ENCODE assay signal across 8 cellular contexts in genomic region chr19:39335168-39335567, GRCh38. TPM values are rescaled to one million over a fixed set of nuclear protein-coding genes. Genes with fewer than 3 reads are reported as not detected.
DNase-seq lines count a peak whose midpoint lies in the region; ATAC-seq and TF ChIP-seq lines count a peak whose summit lies in the region.

No MANE protein-coding gene starts in this region.

- peak overlapping the region; percentile 97 for H3K27ac Mint-ChIP-seq in activated CD4-positive, alpha-beta T cell treated with anti-CD3 and anti-CD28 coated beads, Interleukin-2, amount 10 ng/mL, durations not matched to agents 7 days and 5 days

- ATAC-seq in Right ventricle myocardium superior (ENCODE audit: poor library complexity) (peak; percentile 22), Right ventricle myocardium inferior (no peak), HG02623 (IDR thresholded peaks at IDR 0.05; ENCODE audit: unreplicated experiment) (no peak), GM18870 (IDR thresholded peaks at IDR 0.05; ENCODE audit: unreplicated experiment) (no peak), HG02870 (IDR thresholded peaks at IDR 0.05; ENCODE audit: unreplicated experiment) (no peak)

- H3K4me1 ChIP-seq in liver (ENCODE audit: control insufficient read depth in 4 of 4, insufficient read depth in 4 of 4, low read length in 3 of 4) (peaks cover 0 to 2% (median under 1%) of the 10 kb centered on the region in 4 donors), urinary bladder (ENCODE audit: insufficient read depth) (no peaks in the 10 kb centered on the region)

- CTCF ChIA-PET in activated CD4-positive, alpha-beta T cell treated with anti-CD3 and anti-CD28 coated beads, Interleukin-2, amount 10 ng/mL, durations not matched to agents 7 days and 5 days (lab: Charles Lee) = interaction anchor here (1.0 to 1.7 kb wide), 5 partner anchors 62 to 124 kb away, joined by 3 to 7 read pairs (median 4); no protein-coding TSS in a partner anchor

- POLR2A ChIA-PET in activated CD4-positive, alpha-beta T cell treated with anti-CD3 and anti-CD28 coated beads, Interleukin-2, amount 10 ng/mL, durations not matched to agents 7 days and 5 days (lab: Charles Lee) = no interaction called here

- intact Hi-C loops in Right ventricle myocardium superior (cut with DNase I) = no loop called here
- intact Hi-C loops in Right ventricle myocardium inferior (cut with DNase I) = no loop called here

- H3K27ac ChIP-seq in liver (ENCODE audit: low read depth in 1 of 2, low read length in 2 of 2) (peak overlapping the region; percentile 66 to 84), urinary bladder (ENCODE audit: low read depth) (peak overlapping the region; percentile 56)

- H3K9me3 Mint-ChIP-seq in activated CD4-positive, alpha-beta T cell treated with anti-CD3 and anti-CD28 coated beads, Interleukin-2, amount 10 ng/mL, durations not matched to agents 7 days and 5 days = no peaks in the 10 kb centered on the region

- no peaks in the 10 kb centered on the region for H3K27me3 ChIP-seq in liver (ENCODE audit: control insufficient read depth in 4 of 4, insufficient read depth in 4 of 4, low read length in 3 of 4)

- H3K9me3 ChIP-seq in liver (ENCODE audit: control insufficient read depth in 4 of 4, low read length in 3 of 4) = no peaks in the 10 kb centered on the region

- H3K36me3 ChIP-seq in liver (ENCODE audit: control insufficient read depth in 4 of 4, insufficient read depth in 3 of 4, low read depth in 1 of 4, low read length in 3 of 4) = no peaks in the 10 kb centered on the region
- H3K36me3 ChIP-seq in urinary bladder (ENCODE audit: insufficient read depth) = no peaks in the 10 kb centered on the region

- peak overlapping the region; percentile 30 to 49 for H3K9ac ChIP-seq in liver (ENCODE audit: low read depth in 1 of 2, low read length in 2 of 2)

- 62% methylated on average over 6 of the region's 6 CpGs for WGBS in liver
- WGBS in urinary bladder = 64% methylated on average over 6 of the region's 6 CpGs

- no peak for TF ChIP-seq CTCF in liver (IDR thresholded peaks at IDR 0.05; ENCODE audit: low read depth, low read length, missing input control)

- TF ChIP-seq RAD21 in liver (IDR thresholded peaks at IDR 0.05) = no peak

- DNase-seq in Right ventricle myocardium superior (no peak), Right ventricle myocardium inferior (ENCODE audit: missing footprints) (no peak)
- peak; percentile 46 for DNase-seq in activated CD4-positive, alpha-beta T cell treated with anti-CD3 and anti-CD28 coated beads, Interleukin-2, amount 10 ng/mL, durations not matched to agents 7 days and 5 days

- H3K4me3 Mint-ChIP-seq in activated CD4-positive, alpha-beta T cell treated with anti-CD3 and anti-CD28 coated beads, Interleukin-2, amount 10 ng/mL, durations not matched to agents 7 days and 5 days = peak overlapping the region; percentile 99

- no peaks in the 10 kb centered on the region for H3K27me3 Mint-ChIP-seq in activated CD4-positive, alpha-beta T cell treated with anti-CD3 and anti-CD28 coated beads, Interleukin-2, amount 10 ng/mL, durations not matched to agents 7 days and 5 days

- peak overlapping the region; percentile 44 to 55 (median 47) for H3K4me3 ChIP-seq in liver (ENCODE audit: low read depth in 1 of 3, low read length in 3 of 3)
- H3K4me3 ChIP-seq in urinary bladder (ENCODE audit: low read depth, low read length) = peak overlapping the region; percentile 39

- H3K36me3 Mint-ChIP-seq in activated CD4-positive, alpha-beta T cell treated with anti-CD3 and anti-CD28 coated beads, Interleukin-2, amount 10 ng/mL, durations not matched to agents 7 days and 5 days (ENCODE audit: low read depth) = peaks cover 34% of the 10 kb centered on the region

- peaks cover 57% of the 10 kb centered on the region for H3K4me1 Mint-ChIP-seq in activated CD4-positive, alpha-beta T cell treated with anti-CD3 and anti-CD28 coated beads, Interleukin-2, amount 10 ng/mL, durations not matched to agents 7 days and 5 days

TF ChIP-seq in liver, 16 proteins besides CTCF, POLR2A, EP300 and RAD21 (continues in another document):
- TF ChIP-seq GABPA (IDR thresholded peaks at IDR 0.05 in 1 of 2, conservative IDR thresholded peaks at IDR 0.05 in 1 of 2) = no peak
- TF ChIP-seq SP1 (IDR thresholded peaks at IDR 0.05) = no peak
- no peak for TF ChIP-seq FOXA1 (IDR thresholded peaks at IDR 0.05)
- no peak for TF ChIP-seq JUND (IDR thresholded peaks at IDR 0.05)
- no peak for TF ChIP-seq REST (IDR thresholded peaks at IDR 0.05)
- no peak for TF ChIP-seq ZBTB33 (IDR thresholded peaks at IDR 0.05)
- TF ChIP-seq TAF1 (conservative IDR thresholded peaks at IDR 0.05) = no peak
- TF ChIP-seq MAX (IDR thresholded peaks at IDR 0.05) = no peak
- no peak for TF ChIP-seq HNF4A (conservative IDR thresholded peaks at IDR 0.05)
- no peak for TF ChIP-seq EGR1 (IDR thresholded peaks at IDR 0.05; ENCODE audit: low read depth in 2 of 2)
- TF ChIP-seq HNF4G (IDR thresholded peaks at IDR 0.05) = no peak

RNA-seq across cellular contexts. Expression of gene GMFG, which starts 0.7 kb away (rescaled TPM):
- 17.1 TPM for total RNA-seq in Right ventricle myocardium superior
- 20.2 TPM for total RNA-seq in Right ventricle myocardium inferior
- total RNA-seq in activated CD4-positive, alpha-beta T cell treated with anti-CD3 and anti-CD28 coated beads, Interleukin-2, amount 10 ng/mL, durations not matched to agents 7 days and 5 days = 100 to 1,000 TPM; 577 to 668 TPM
- total RNA-seq in liver = 10 to 100 TPM in 1 of 2 donors, 1 to 10 TPM in 1; 9.1 to 20.6 TPM
- 10 to 100 TPM; 19.1 to 24.2 TPM for polyA plus RNA-seq in liver
- 12.3 TPM for total RNA-seq in urinary bladder
- polyA plus RNA-seq in urinary bladder = 34.3 TPM

RNA-seq across cellular contexts. Expression of gene SAMD4B, which starts 7.1 kb away (rescaled TPM):
- total RNA-seq in Right ventricle myocardium superior (43.1 TPM), Right ventricle myocardium inferior (40.6 TPM), liver (10 to 100 TPM; 22.5 to 38.4 TPM), urinary bladder (37.3 TPM)
- total RNA-seq in activated CD4-positive, alpha-beta T cell treated with anti-CD3 and anti-CD28 coated beads, Interleukin-2, amount 10 ng/mL, durations not matched to agents 7 days and 5 days = 10 to 100 TPM; 40.2 to 45.6 TPM
- polyA plus RNA-seq in liver (10 to 100 TPM; 17.3 to 39.4 TPM), urinary bladder (118 TPM)

RNA-seq across cellular contexts. Expression of gene LRFN1, which starts 14.5 kb away (rescaled TPM):
- 0.40 TPM for total RNA-seq in Right ventricle myocardium superior
- 0.41 TPM for total RNA-seq in Right ventricle myocardium inferior
- 1 to 10 TPM; 6.4 to 6.5 TPM for total RNA-seq in activated CD4-positive, alpha-beta T cell treated with anti-CD3 and anti-CD28 coated beads, Interleukin-2, amount 10 ng/mL, durations not matched to agents 7 days and 5 days
- under 1 TPM; 0.75 to 0.98 TPM for total RNA-seq in liver
- under 1 TPM; 0.11 to 0.55 TPM for polyA plus RNA-seq in liver
- total RNA-seq in urinary bladder = 0.48 TPM
- polyA plus RNA-seq in urinary bladder = 1.7 TPM

RNA-seq across cellular contexts. Expression of gene IFNL1, which starts 39.0 kb away (rescaled TPM):
- total RNA-seq in Right ventricle myocardium superior (not detected), Right ventricle myocardium inferior (not detected), liver (not detected), urinary bladder (not detected)
- total RNA-seq in activated CD4-positive, alpha-beta T cell treated with anti-CD3 and anti-CD28 coated beads, Interleukin-2, amount 10 ng/mL, durations not matched to agents 7 days and 5 days = not detected
- polyA plus RNA-seq in liver (not detected), urinary bladder (not detected)

RNA-seq across cellular contexts. Expression of gene PAF1, which starts 55.7 kb away (rescaled TPM):
- total RNA-seq in Right ventricle myocardium superior (32.0 TPM), Right ventricle myocardium inferior (34.5 TPM), liver (10 to 100 TPM; 13.7 to 16.7 TPM), urinary bladder (11.7 TPM)
- total RNA-seq in activated CD4-positive, alpha-beta T cell treated with anti-CD3 and anti-CD28 coated beads, Interleukin-2, amount 10 ng/mL, durations not matched to agents 7 days and 5 days = 10 to 100 TPM; 43.8 to 44.5 TPM
- polyA plus RNA-seq in liver (10 to 100 TPM; 21.2 to 29.4 TPM), urinary bladder (52.8 TPM)

Comparison
In these comparisons a context has a peak if more than half of its experiments do, and no peak if none do; other contexts are left out.
1. RNA of gene GMFG, which starts 0.7 kb away (total RNA-seq): 577 to 668 TPM in activated CD4-positive, alpha-beta T cell treated with anti-CD3 and anti-CD28 coated beads, Interleukin-2, amount 10 ng/mL, durations not matched to agents 7 days and 5 days; 9.1 to 20.6 TPM in liver, 20.2 TPM in Right ventricle myocardium inferior (single experiment), 17.1 TPM in Right ventricle myocardium superior (single experiment) and 12.3 TPM in urinary bladder (single experiment); every median in the first group is over 10 times any median in the second.